ENCODE assay signal across 22 cellular contexts in the genomic region with DNA sequence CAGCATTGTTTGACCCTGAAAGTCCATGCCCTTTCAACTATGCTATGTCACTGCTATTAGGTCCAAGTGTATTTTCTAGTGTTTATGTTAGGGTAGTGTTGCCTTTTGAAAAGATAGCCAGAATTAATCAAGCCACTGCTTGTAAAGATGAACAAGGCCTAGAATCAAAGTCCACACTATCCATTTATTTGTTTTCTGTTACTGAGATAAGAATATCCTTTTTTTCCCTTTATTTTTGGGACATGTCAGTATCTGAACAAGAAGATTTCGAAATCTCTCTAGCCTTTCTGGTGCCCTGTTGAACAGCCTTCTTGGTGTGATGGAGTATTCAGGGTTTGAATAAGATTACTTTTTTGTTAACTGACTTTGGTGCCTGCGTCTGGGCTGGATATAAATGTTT. TPM values are rescaled to one million over a fixed set of nuclear protein-coding genes. Genes with fewer than 3 reads are reported as not detected.
A peak's percentile ranks its signal among the peaks of the same experiment; 100 is the strongest.
DNase-seq lines count a peak whose midpoint lies in the region; ATAC-seq, FAIRE-seq and TF ChIP-seq lines count a peak whose summit lies in the region.
"Had no signal": no experiment of that assay in that cellular context is flagged by ENCODE, and none has a peak within 500 bp of the region (broad histone marks: within the 10 kb centered on the region; RNA-seq: fewer than 3 reads in every experiment).

No MANE protein-coding gene starts in this region.

- H3K27ac ChIP-seq in CD4-positive, alpha-beta T cell (ENCODE audit: low read depth, low read length) = no peak overlapping the region
- H3K27ac ChIP-seq in GM23338 (ENCODE audit: low read depth) = no peak overlapping the region
- H3K27ac ChIP-seq in liver (ENCODE audit: low read depth in 1 of 2, low read length in 2 of 2) = peak overlapping the region; percentile 1 to 46
- no peak overlapping the region for H3K27ac ChIP-seq in heart right ventricle
- H3K27ac ChIP-seq: BLaER1, PC-9, RWPE1 had no signal

- H3K27ac Mint-ChIP-seq in CD4-positive, alpha-beta T cell = peak overlapping the region; percentile 9
- H3K27ac Mint-ChIP-seq in GM23338 = 0 out of 2 replicates have a peak overlapping the region, but pooled peaks have one; percentile 18
- peak overlapping the region; percentile 5 for H3K27ac Mint-ChIP-seq in activated naive CD8-positive, alpha-beta T cell treated with anti-CD3 and anti-CD28 coated beads, Interleukin-2, amount 50 U/mL, for 24 hours

- H3K9me3 Mint-ChIP-seq in CD4-positive, alpha-beta T cell = no peaks in the 10 kb centered on the region
- no peaks in the 10 kb centered on the region for H3K9me3 Mint-ChIP-seq in GM23338
- no peaks in the 10 kb centered on the region for H3K9me3 Mint-ChIP-seq in activated naive CD8-positive, alpha-beta T cell treated with anti-CD3 and anti-CD28 coated beads, Interleukin-2, amount 50 U/mL, for 24 hours

- no peaks in the 10 kb centered on the region for H3K9me3 ChIP-seq in CD4-positive, alpha-beta T cell (ENCODE audit: control insufficient read depth, low read length)
- H3K9me3 ChIP-seq in liver (ENCODE audit: control insufficient read depth in 4 of 4, low read length in 3 of 4) = no peaks in the 10 kb centered on the region
- no peaks in the 10 kb centered on the region for H3K9me3 ChIP-seq in heart right ventricle
- H3K9me3 ChIP-seq: BLaER1 had no signal

- peaks cover 93% of the 10 kb centered on the region for H3K36me3 Mint-ChIP-seq in CD4-positive, alpha-beta T cell (ENCODE audit: low read depth)
- peaks cover 94% of the 10 kb centered on the region for H3K36me3 Mint-ChIP-seq in GM23338 (ENCODE audit: low read depth)
- H3K36me3 Mint-ChIP-seq in activated naive CD8-positive, alpha-beta T cell treated with anti-CD3 and anti-CD28 coated beads, Interleukin-2, amount 50 U/mL, for 24 hours (ENCODE audit: low read depth) = peaks cover 69% of the 10 kb centered on the region

- no peak for DNase-seq in CD4-positive, alpha-beta T cell
- DNase-seq in GM23338 (ENCODE audit: low spot score) = no peak
- no peak for DNase-seq in activated naive CD8-positive, alpha-beta T cell treated with anti-CD3 and anti-CD28 coated beads, Interleukin-2, amount 50 U/mL, for 24 hours
- no peak for DNase-seq in HTR-8/SVneo (ENCODE audit: insufficient read length, low spot score)
- DNase-seq in NCI-H1930 (lab: John Stamatoyannopoulos, UW) = no peak
- DNase-seq in heart right ventricle = no peak
- DNase-seq: DMS79, GOT3, KG1, MV-4-11, NCI-H1417 treated with DMSO at 0.1 percent for 48 hours, NCI-H187 treated with DMSO at 0.1 percent for 48 hours, NCI-H345, NCI-H524 treated with DMSO at 0.1 percent for 48 hours, PC-9, SIG-M5 had no signal

- intact Hi-C loops in CD4-positive, alpha-beta T cell (cut with DNase I, micrococcal nuclease) = no loop called here
- intact Hi-C loops in heart right ventricle (cut with DNase I) = no loop called here

- TF ChIP-seq RAD21 in liver (IDR thresholded peaks at IDR 0.05) = peak in 1 of 2 donors; percentile 22

- H3K27me3 Mint-ChIP-seq in CD4-positive, alpha-beta T cell = no peaks in the 10 kb centered on the region
- no peaks in the 10 kb centered on the region for H3K27me3 Mint-ChIP-seq in GM23338 (ENCODE audit: insufficient read depth, low read depth, poor library complexity)
- no peaks in the 10 kb centered on the region for H3K27me3 Mint-ChIP-seq in activated naive CD8-positive, alpha-beta T cell treated with anti-CD3 and anti-CD28 coated beads, Interleukin-2, amount 50 U/mL, for 24 hours

- H3F3A ChIP-seq in GM23338 (replicated peaks; ENCODE audit: low read depth) = peaks cover 19% of the 10 kb centered on the region

- H3K4me2 ChIP-seq in GM23338 = no peak overlapping the region
- H3K4me2 ChIP-seq: BLaER1, PC-9 had no signal

- H3K36me3 ChIP-seq in GM23338 (ENCODE audit: insufficient read depth) (peaks cover 89% of the 10 kb centered on the region), liver (ENCODE audit: control insufficient read depth in 4 of 4, insufficient read depth in 3 of 4, low read depth in 1 of 4, low read length in 3 of 4) (peaks cover 17 to 51% (median 39%) of the 10 kb centered on the region in 4 donors), heart right ventricle (peaks cover 0 to 100% (median 64%) of the 10 kb centered on the region in 9 donors)

- no peak overlapping the region for H3K4me3 ChIP-seq in GM23338
- no peak overlapping the region for H3K4me3 ChIP-seq in liver (ENCODE audit: low read depth in 1 of 3, low read length in 3 of 3)
- no peak overlapping the region for H3K4me3 ChIP-seq in heart right ventricle
- H3K4me3 ChIP-seq: BLaER1, PC-9 had no signal

- no peak overlapping the region for H2AFZ ChIP-seq in GM23338
- H2AFZ ChIP-seq: PC-9 had no signal

- H3K9me2 ChIP-seq in GM23338 (ENCODE audit: insufficient read depth) = no peaks in the 10 kb centered on the region

- H3K4me1 ChIP-seq in GM23338 (ENCODE audit: insufficient read depth) (no peaks in the 10 kb centered on the region), liver (ENCODE audit: control insufficient read depth in 4 of 4, insufficient read depth in 4 of 4, low read length in 3 of 4) (peaks cover 11 to 32% (median 23%) of the 10 kb centered on the region in 4 donors), heart right ventricle (no peaks in the 10 kb centered on the region)
- H3K4me1 ChIP-seq: BLaER1 had no signal

- no peak for TF ChIP-seq CTCF in CD4-positive, alpha-beta T cell (IDR thresholded peaks at IDR 0.05)
- TF ChIP-seq CTCF in GM23338 (conservative IDR thresholded peaks at IDR 0.05; ENCODE audit: low read depth in 2 of 2) = no peak
- no peak for TF ChIP-seq CTCF in liver (IDR thresholded peaks at IDR 0.05; ENCODE audit: low read depth, low read length, missing input control)
- no peak for TF ChIP-seq CTCF in heart right ventricle (IDR thresholded peaks at IDR 0.05)

- WGBS in liver = 28% methylated on average over 2 of the region's 2 CpGs
- 94 to 97% methylated on average over 2 of the region's 2 CpGs for WGBS in heart right ventricle, 2 donors

- peaks cover 79% of the 10 kb centered on the region for H4K20me1 ChIP-seq in GM23338 (replicated peaks; ENCODE audit: insufficient read depth)

- no peak overlapping the region for H3K9ac ChIP-seq in liver (ENCODE audit: low read depth in 1 of 2, low read length in 2 of 2)
- H3K9ac ChIP-seq: BLaER1 had no signal

- no peaks in the 10 kb centered on the region for H3K27me3 ChIP-seq in CD4-positive, alpha-beta T cell (ENCODE audit: control insufficient read depth, insufficient read depth, low read length)
- H3K27me3 ChIP-seq in GM23338 (ENCODE audit: insufficient read depth) = no peaks in the 10 kb centered on the region
- H3K27me3 ChIP-seq in liver (ENCODE audit: control insufficient read depth in 4 of 4, insufficient read depth in 4 of 4, low read length in 3 of 4) = no peaks in the 10 kb centered on the region
- H3K27me3 ChIP-seq in heart right ventricle = no peaks in the 10 kb centered on the region
- H3K27me3 ChIP-seq: BLaER1 had no signal

- H3K4me1 Mint-ChIP-seq in CD4-positive, alpha-beta T cell (ENCODE audit: low read depth) = peaks cover 36% of the 10 kb centered on the region
- no peaks in the 10 kb centered on the region for H3K4me1 Mint-ChIP-seq in GM23338
- peaks cover 21% of the 10 kb centered on the region for H3K4me1 Mint-ChIP-seq in activated naive CD8-positive, alpha-beta T cell treated with anti-CD3 and anti-CD28 coated beads, Interleukin-2, amount 50 U/mL, for 24 hours

- H3K4me3 Mint-ChIP-seq in CD4-positive, alpha-beta T cell = no peak overlapping the region
- H3K4me3 Mint-ChIP-seq in GM23338 = no peak overlapping the region
- H3K4me3 Mint-ChIP-seq in activated naive CD8-positive, alpha-beta T cell treated with anti-CD3 and anti-CD28 coated beads, Interleukin-2, amount 50 U/mL, for 24 hours = no peak overlapping the region

- CTCF ChIA-PET in CD4-positive, alpha-beta T cell (lab: Charles Lee) = no interaction called here

- no peak for ATAC-seq in CD4-positive, alpha-beta T cell (ENCODE audit: poor library complexity)
- ATAC-seq in GM23338 (no peak), heart right ventricle (no peak)
- ATAC-seq in activated naive CD8-positive, alpha-beta T cell treated with anti-CD3 and anti-CD28 coated beads, Interleukin-2, amount 50 U/mL, for 24 hours = no peak

- POLR2A ChIA-PET in CD4-positive, alpha-beta T cell (lab: Charles Lee) = no interaction called here

- FAIRE-seq in HTR-8/SVneo (lab: Jason Lieb, UNC) = no peak
- FAIRE-seq: GM12892, GM18507 had no signal

- peaks cover 97% of the 10 kb centered on the region for H3K79me2 ChIP-seq in GM23338 (replicated peaks; ENCODE audit: insufficient read depth)

TF ChIP-seq in GM23338, 12 proteins besides CTCF, POLR2A, EP300 and RAD21 (continues in another document):
- TF ChIP-seq EZH2 (IDR thresholded peaks at IDR 0.05; ENCODE audit: low read depth, unreplicated experiment) = no peak
- TF ChIP-seq ZNF114 (CRISPR knock-in tag; IDR thresholded peaks at IDR 0.05) = no peak

RNA-seq across cellular contexts. Expression of a gene that starts 16.7 kb away (rescaled TPM):
- total RNA-seq in CD4-positive, alpha-beta T cell = 100 to 1,000 TPM; 224 to 234 TPM
- total RNA-seq in GM23338 (2014; rRNA removed; shearing (Covaris generic)) = 157 and 164 TPM in 2 replicates
- polyA plus RNA-seq in GM23338 (2016; fragmentation: Nextera tagmentation; extraction: Ambion mirVana) = 94.9 and 98.5 TPM in 2 replicates
- total RNA-seq in liver = 10 to 100 TPM; 34.2 to 51.0 TPM
- 10 to 100 TPM; 24.3 to 33.9 TPM for polyA plus RNA-seq in liver
- total RNA-seq in heart right ventricle = 100 to 1,000 TPM; 103 to 135 (median 112) TPM
- 10 to 100 TPM; 55.2 to 61.8 TPM for polyA plus RNA-seq in heart right ventricle

RNA-seq across cellular contexts. Expression of a gene that starts 31.3 kb away (rescaled TPM):
- total RNA-seq in CD4-positive, alpha-beta T cell = not detected
- total RNA-seq in GM23338 (2014; rRNA removed; shearing (Covaris generic)) = not detected in 2 replicates
- not detected in 2 replicates for polyA plus RNA-seq in GM23338 (2016; fragmentation: Nextera tagmentation; extraction: Ambion mirVana)
- total RNA-seq in liver = not detected
- not detected for polyA plus RNA-seq in liver
- total RNA-seq in heart right ventricle = 1 to 10 TPM in 2 of 10 donors, under 1 TPM in 1, not detected in 7; 0.76 to 1.1 (median 1.1) TPM
- under 1 TPM in 1 of 2 donors, not detected in 1; 0.22 TPM for polyA plus RNA-seq in heart right ventricle
- total RNA-seq: A673, PC-9 had no signal

RNA-seq across cellular contexts. Expression of a gene that starts 35.0 kb away (rescaled TPM):
- 10 to 100 TPM; 57.5 to 62.5 TPM for total RNA-seq in CD4-positive, alpha-beta T cell
- total RNA-seq in GM23338 (2014; rRNA removed; shearing (Covaris generic)) = 72.0 and 73.2 TPM in 2 replicates
- polyA plus RNA-seq in GM23338 (2016; fragmentation: Nextera tagmentation; extraction: Ambion mirVana) = 92.0 and 92.5 TPM in 2 replicates
- total RNA-seq in liver = 10 to 100 TPM; 37.5 to 59.5 TPM
- 10 to 100 TPM; 59.1 to 91.2 TPM for polyA plus RNA-seq in liver
- 100 to 1,000 TPM; 162 to 196 (median 171) TPM for total RNA-seq in heart right ventricle
- 100 to 1,000 TPM; 171 to 313 TPM for polyA plus RNA-seq in heart right ventricle

RNA-seq across cellular contexts. Expression of a gene that starts 45.5 kb away (rescaled TPM):
- 100 to 1,000 TPM; 345 to 357 TPM for total RNA-seq in CD4-positive, alpha-beta T cell
- 685 and 747 TPM in 2 replicates for total RNA-seq in GM23338 (2014; rRNA removed; shearing (Covaris generic))
- polyA plus RNA-seq in GM23338 (2016; fragmentation: Nextera tagmentation; extraction: Ambion mirVana) (502 and 544 TPM in 2 replicates), liver (100 to 1,000 TPM; 105 to 113 TPM), heart right ventricle (10 to 100 TPM; 85.9 to 97.6 TPM)
- total RNA-seq in liver (100 to 1,000 TPM in 1 of 2 donors, 10 to 100 TPM in 1; 89.6 to 120 TPM), heart right ventricle (100 to 1,000 TPM in 7 of 10 donors, 10 to 100 TPM in 3; 75.2 to 345 (median 129) TPM)

Comparison
In these comparisons a context has a peak if more than half of its experiments do, and no peak if none do; other contexts are left out.
1. H3K27ac ChIP-seq: peak in liver (2 of 2); none in CD4-positive, alpha-beta T cell (single experiment), GM23338 (single experiment) and heart right ventricle (0 of 10).
2. Peak in every context shown above with its lines, with median percentiles within 50 percentile points of each other: H3K27ac Mint-ChIP-seq.